Comparison of ENCODE assay signal across 14 cellular contexts in genomic region chr4:128225148-128225547, GRCh38.
A peak's percentile ranks its signal among the peaks of the same experiment; 100 is the strongest.
DNase-seq lines count a peak whose midpoint lies in the region; ATAC-seq and TF ChIP-seq lines count a peak whose summit lies in the region.
"Had no signal": no experiment of that assay in that cellular context is flagged by ENCODE, and none has a peak within 500 bp of the region (broad histone marks: within the 10 kb centered on the region; RNA-seq: fewer than 3 reads in every experiment).

No MANE protein-coding gene starts in this region.

- H3K79me2 ChIP-seq in osteoblast (ENCODE audit: insufficient read depth, low read length) = no peaks in the 10 kb centered on the region

- no peaks in the 10 kb centered on the region for H3K9me3 ChIP-seq in osteoblast (ENCODE audit: low read depth, low read length)

- peaks cover 47% of the 10 kb centered on the region for H3K4me1 ChIP-seq in osteoblast (ENCODE audit: insufficient read depth, low read length)

- no peak overlapping the region for H2AFZ ChIP-seq in osteoblast (ENCODE audit: low read length)

- H3K4me3 ChIP-seq in cardiac fibroblast (replicated peaks in 1 of 2; ENCODE audit: low read depth in 2 of 2, low read length in 2 of 2) (no peak overlapping the region), osteoblast (ENCODE audit: insufficient read depth, low read length) (no peak overlapping the region)
- H3K4me3 ChIP-seq: skin epidermis had no signal

- no peaks in the 10 kb centered on the region for H4K20me1 ChIP-seq in osteoblast (ENCODE audit: insufficient read depth, low read length)

- TF ChIP-seq CTCF in cardiac fibroblast (IDR thresholded peaks at IDR 0.05; ENCODE audit: low read depth, low read length) = no peak
- TF ChIP-seq CTCF in osteoblast (IDR thresholded peaks at IDR 0.05; ENCODE audit: extremely low read depth, low read depth, low read length) = no peak

- peak; percentile 92 for DNase-seq in EL
- DNase-seq in NCI-H2171 (lab: John Stamatoyannopoulos, UW) = peak; percentile 49
- DNase-seq in cardiac fibroblast (ENCODE audit: low read depth in 2 of 2) = peak; percentile 67 to 77
- no peak for DNase-seq in osteoblast (ENCODE audit: insufficient read length, low spot score, missing footprints)
- no peak for DNase-seq in T-helper 2 cell
- DNase-seq in mucosa of gallbladder (ENCODE audit: low spot score) = no peak
- DNase-seq: hypothalamus; NCI-H2029 treated with DMSO at 0.1 percent for 48 hours; stimulated activated naive CD8-positive, alpha-beta T cell treated with anti-CD3 and anti-CD28 coated beads, Interleukin-15, amount 100 ng/mL, for 72 hours had no signal

- no peak overlapping the region for H3K4me2 ChIP-seq in osteoblast (ENCODE audit: insufficient read depth, low read length)

- ATAC-seq in HG02840 (IDR thresholded peaks at IDR 0.05; ENCODE audit: low FRiP score, unreplicated experiment) = no peak
- ATAC-seq in GM21360 (IDR thresholded peaks at IDR 0.05; ENCODE audit: unreplicated experiment) = no peak
- ATAC-seq: activated CD4-positive, CD25-positive, alpha-beta regulatory T cell treated with anti-CD3 and anti-CD28 coated beads, Interleukin-2, amount 50 U/mL, for 24 hours; stimulated activated naive CD8-positive, alpha-beta T cell treated with anti-CD3 and anti-CD28 coated beads, Interleukin-15, amount 100 ng/mL, for 72 hours had no signal

- H3K36me3 ChIP-seq in osteoblast (ENCODE audit: insufficient read depth, low read length) = peaks cover 5% of the 10 kb centered on the region

- H3K27me3 ChIP-seq in osteoblast (ENCODE audit: insufficient read depth, low read length) = no peaks in the 10 kb centered on the region

- H3K27ac ChIP-seq in osteoblast (ENCODE audit: low read depth, low read length) = peak overlapping the region; percentile 31
- H3K27ac ChIP-seq: epithelial cell of prostate, skin epidermis had no signal

Comparison
In these comparisons a context has a peak if more than half of its experiments do, and no peak if none do; other contexts are left out.
1. DNase-seq: peak in EL (single experiment), NCI-H2171 (single experiment) and cardiac fibroblast (2 of 2); none in osteoblast (single experiment), T-helper 2 cell (0 of 5) and mucosa of gallbladder (single experiment).